Comparison of ENCODE assay signal across 8 cellular contexts in the genomic region with DNA sequence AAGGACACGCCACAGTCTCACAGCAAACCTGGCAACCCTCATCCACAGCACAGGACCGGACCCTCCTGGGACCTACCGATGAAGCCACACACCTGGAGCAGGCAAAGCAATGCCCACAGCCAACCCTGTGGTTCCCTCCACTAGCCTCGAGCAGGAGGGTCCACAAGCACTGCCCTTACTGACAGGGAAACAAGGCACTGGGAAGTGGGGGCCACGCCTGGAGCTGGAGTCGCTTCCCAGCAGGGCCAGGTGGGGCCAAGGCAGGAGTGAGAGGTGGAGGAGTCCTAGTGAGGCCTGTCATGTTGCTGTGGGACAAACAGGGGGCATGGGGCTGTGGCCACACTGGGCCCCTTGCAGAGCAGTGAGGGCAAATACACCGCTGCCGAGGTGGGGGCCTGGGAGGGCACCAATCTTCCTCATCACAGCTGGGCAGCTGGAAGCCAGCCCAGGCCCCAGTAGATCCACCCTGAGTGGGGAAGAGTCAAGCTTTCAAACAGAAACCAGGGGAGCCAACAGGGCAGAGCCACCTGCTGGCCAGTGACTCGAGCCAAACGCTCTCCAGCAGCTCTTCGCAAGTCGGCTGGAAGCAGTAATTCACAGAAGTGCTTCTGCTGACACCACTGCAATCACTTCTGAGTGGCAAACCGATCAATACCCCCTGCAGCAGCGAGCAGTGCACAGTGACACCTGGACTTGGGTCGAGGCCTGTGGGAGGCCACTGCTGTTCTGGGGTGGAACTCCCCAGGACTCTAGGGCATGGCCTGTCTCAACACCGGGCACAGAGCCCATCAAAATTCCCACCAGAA. TPM values are rescaled to one million over a fixed set of nuclear protein-coding genes. Genes with fewer than 3 reads are reported as not detected.
DNase-seq lines count a peak whose midpoint lies in the region; ATAC-seq and TF ChIP-seq lines count a peak whose summit lies in the region.

No MANE protein-coding gene starts in this region.

- no peaks in the 10 kb centered on the region for H3K36me3 ChIP-seq in iPS-15b (ENCODE audit: control insufficient read depth, insufficient read depth, low read length)

- POLR2A ChIA-PET in activated CD8-positive, alpha-beta T cell treated with anti-CD3 and anti-CD28 coated beads, Interleukin-2, amount 10 ng/mL, durations not matched to agents 7 days and 5 days (lab: Charles Lee), result no interaction called here

- TF ChIP-seq CTCF in HFF-Myc (IDR thresholded peaks at IDR 0.05; ENCODE audit: low read depth, low read length, missing control alignments), result peak; percentile 43

- peak overlapping the region; percentile 60 for H3K9ac ChIP-seq in iPS-15b (ENCODE audit: low read depth, low read length)

- DNase-seq in AG08395 (ENCODE audit: low spot score) (peak; percentile 67), HFF-Myc (ENCODE audit: extremely low read depth, low read depth) (no peak), SHP77 treated with DMSO at 0.1 percent for 48 hours (lab: John Stamatoyannopoulos, UW) (peak; percentile 54), middle frontal gyrus (ENCODE audit: extremely low spot score, low spot score) (no peak), NCI-H526 treated with DMSO at 0.1 percent for 48 hours (lab: John Stamatoyannopoulos, UW) (no peak)
- no peak for DNase-seq in activated CD8-positive, alpha-beta T cell treated with anti-CD3 and anti-CD28 coated beads, Interleukin-2, amount 10 ng/mL, durations not matched to agents 7 days and 5 days

- H3K27me3 Mint-ChIP-seq in activated CD8-positive, alpha-beta T cell treated with anti-CD3 and anti-CD28 coated beads, Interleukin-2, amount 10 ng/mL, durations not matched to agents 7 days and 5 days (ENCODE audit: low read depth), result peaks cover 3% of the 10 kb centered on the region

- H3K36me3 Mint-ChIP-seq in activated CD8-positive, alpha-beta T cell treated with anti-CD3 and anti-CD28 coated beads, Interleukin-2, amount 10 ng/mL, durations not matched to agents 7 days and 5 days (ENCODE audit: low read depth), result no peaks in the 10 kb centered on the region

- H3K4me3 Mint-ChIP-seq in activated CD8-positive, alpha-beta T cell treated with anti-CD3 and anti-CD28 coated beads, Interleukin-2, amount 10 ng/mL, durations not matched to agents 7 days and 5 days, result no peak overlapping the region

- ATAC-seq in activated CD8-positive, alpha-beta T cell treated with anti-CD3 and anti-CD28 coated beads, Interleukin-2, amount 10 ng/mL, durations not matched to agents 7 days and 5 days, result no peak
- no peak for ATAC-seq in GM18909 (IDR thresholded peaks at IDR 0.05; ENCODE audit: poor library complexity, unreplicated experiment)

- H3K9me3 Mint-ChIP-seq in activated CD8-positive, alpha-beta T cell treated with anti-CD3 and anti-CD28 coated beads, Interleukin-2, amount 10 ng/mL, durations not matched to agents 7 days and 5 days (ENCODE audit: insufficient read depth), result no peaks in the 10 kb centered on the region

- no peak overlapping the region for H3K27ac Mint-ChIP-seq in activated CD8-positive, alpha-beta T cell treated with anti-CD3 and anti-CD28 coated beads, Interleukin-2, amount 10 ng/mL, durations not matched to agents 7 days and 5 days

- no peaks in the 10 kb centered on the region for H3K27me3 ChIP-seq in iPS-15b (ENCODE audit: control insufficient read depth, insufficient read depth, low read length)

- CTCF ChIA-PET in activated CD8-positive, alpha-beta T cell treated with anti-CD3 and anti-CD28 coated beads, Interleukin-2, amount 10 ng/mL, durations not matched to agents 7 days and 5 days (lab: Charles Lee), result no interaction called here

- H3K4me3 ChIP-seq in HFF-Myc (replicated peaks; ENCODE audit: low read depth, low read length), result no peak overlapping the region
- no peak overlapping the region for H3K4me3 ChIP-seq in iPS-15b (ENCODE audit: low read depth, low read length)

- peaks cover 8% of the 10 kb centered on the region for H3K4me1 ChIP-seq in iPS-15b (ENCODE audit: control insufficient read depth, insufficient read depth, low read length)

- H3K4me1 Mint-ChIP-seq in activated CD8-positive, alpha-beta T cell treated with anti-CD3 and anti-CD28 coated beads, Interleukin-2, amount 10 ng/mL, durations not matched to agents 7 days and 5 days (ENCODE audit: low read depth), result no peaks in the 10 kb centered on the region

- no peaks in the 10 kb centered on the region for H3K9me3 ChIP-seq in iPS-15b (ENCODE audit: control insufficient read depth, insufficient read depth, low read length)

RNA-seq across cellular contexts. Expression of gene SULT4A1, which starts 13.7 kb away (rescaled TPM):
- total RNA-seq in activated CD8-positive, alpha-beta T cell treated with anti-CD3 and anti-CD28 coated beads, Interleukin-2, amount 10 ng/mL, durations not matched to agents 7 days and 5 days, result not detected

RNA-seq across cellular contexts. Expression of gene EFCAB6, which starts 36.5 kb away (rescaled TPM):
- total RNA-seq in activated CD8-positive, alpha-beta T cell treated with anti-CD3 and anti-CD28 coated beads, Interleukin-2, amount 10 ng/mL, durations not matched to agents 7 days and 5 days, result under 1 TPM; 0.26 to 0.39 TPM

RNA-seq across cellular contexts. Expression of gene PNPLA5, which starts 43.2 kb away (rescaled TPM):
- not detected for total RNA-seq in activated CD8-positive, alpha-beta T cell treated with anti-CD3 and anti-CD28 coated beads, Interleukin-2, amount 10 ng/mL, durations not matched to agents 7 days and 5 days

Comparison
In these comparisons a context has a peak if more than half of its experiments do, and no peak if none do; other contexts are left out.
1. DNase-seq: peak in AG08395 (single experiment) and SHP77 treated with DMSO at 0.1 percent for 48 hours (single experiment); none in HFF-Myc (single experiment), activated CD8-positive, alpha-beta T cell treated with anti-CD3 and anti-CD28 coated beads, Interleukin-2, amount 10 ng/mL, durations not matched to agents 7 days and 5 days (single experiment), middle frontal gyrus (single experiment) and NCI-H526 treated with DMSO at 0.1 percent for 48 hours (single experiment).